1 cellular context compared by ENCODE assay signal in genomic region chr9:122403381-122404002, GRCh38.
TF ChIP-seq lines count a peak whose summit lies in the region.

No MANE protein-coding gene starts in this region.

TF ChIP-seq in SK-N-SH treated with all-trans-retinoic acid at 6 μM for 48 hours, 23 proteins besides CTCF, POLR2A, EP300 and RAD21 (continued from another document):
- no peak for TF ChIP-seq ZNF70 (CRISPR knock-in tag; IDR thresholded peaks at IDR 0.05)
- no peak for TF ChIP-seq GLIS3 (CRISPR knock-in tag; IDR thresholded peaks at IDR 0.05)
- TF ChIP-seq CSRNP3 (CRISPR knock-in tag; IDR thresholded peaks at IDR 0.05) = no peak
- TF ChIP-seq RARB (CRISPR knock-in tag; IDR thresholded peaks at IDR 0.05) = no peak
